In the genomic region with DNA sequence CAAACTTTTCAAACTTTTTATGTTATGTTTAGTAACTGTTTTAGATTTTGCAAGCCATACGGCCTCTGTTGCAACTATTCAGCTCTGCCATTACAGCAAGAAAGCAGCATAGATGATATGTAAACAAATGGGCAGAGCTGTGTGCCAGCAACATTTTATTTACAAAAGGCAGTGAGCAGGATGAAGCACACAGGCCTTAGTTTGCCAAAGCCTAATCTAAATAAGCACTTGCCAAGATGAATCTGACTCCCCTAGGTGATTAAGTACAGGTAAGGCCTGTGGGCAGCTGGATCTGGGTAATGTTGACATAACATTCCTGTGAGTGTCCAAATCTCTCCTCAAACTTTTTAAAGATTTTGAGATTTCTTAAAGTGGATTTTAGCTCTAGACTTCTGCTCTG, we compare ENCODE assay signal across 20 cellular contexts. TPM values are rescaled to one million over a fixed set of nuclear protein-coding genes. Genes with fewer than 3 reads are reported as not detected.
DNase-seq lines count a peak whose midpoint lies in the region; ATAC-seq and TF ChIP-seq lines count a peak whose summit lies in the region.
"Had no signal": no experiment of that assay in that cellular context is flagged by ENCODE, and none has a peak within 500 bp of the region (broad histone marks: within the 10 kb centered on the region; RNA-seq: fewer than 3 reads in every experiment).

No MANE protein-coding gene starts in this region.

- ATAC-seq in left colon (peak; percentile 36), HG03025 (IDR thresholded peaks at IDR 0.05; ENCODE audit: low FRiP score, unreplicated experiment) (no peak), GM21515 (IDR thresholded peaks at IDR 0.05; ENCODE audit: unreplicated experiment) (no peak)
- ATAC-seq: activated CD8-positive, alpha-beta T cell treated with anti-CD3 and anti-CD28 coated beads for 36 hours; stimulated activated naive CD8-positive, alpha-beta T cell treated with anti-CD3 and anti-CD28 coated beads, Interleukin-15, Interleukin-2, amounts not matched to agents 100 U/mL and 50 U/mL, for 24 hours had no signal

- peak overlapping the region; percentile 55 for H3K27ac ChIP-seq in 22Rv1
- H3K27ac ChIP-seq: brain microvascular endothelial cell, esophagus squamous epithelium, uterus had no signal

- H3K4me3 ChIP-seq in LNCaP clone FGC (ENCODE audit: low read depth, low read length), result no peak overlapping the region
- H3K4me3 ChIP-seq: esophagus squamous epithelium, uterus had no signal

- intact Hi-C loops in left colon (cut with DNase I, micrococcal nuclease), result no loop called here

- no peak for TF ChIP-seq CTCF in 22Rv1 (IDR thresholded peaks at IDR 0.05)
- TF ChIP-seq CTCF in LNCaP clone FGC (IDR thresholded peaks at IDR 0.05; ENCODE audit: control insufficient read depth, extremely low read depth, insufficient read depth), result no peak

- DNase-seq in LNCaP clone FGC (ENCODE audit: low read depth), result peak; percentile 96
- peak; percentile 66 for DNase-seq in NCI-H774 (lab: John Stamatoyannopoulos, UW)
- DNase-seq in left colon, result no peak
- no peak for DNase-seq in GM19240 (ENCODE audit: insufficient read length, low spot score)
- DNase-seq in GDM1 (lab: John Stamatoyannopoulos, UW), result no peak
- DNase-seq: activated CD8-positive, alpha-beta T cell treated with anti-CD3 and anti-CD28 coated beads for 36 hours; activated T-cell treated with anti-CD3 and anti-CD28 coated beads, Interleukin-2, amount 50 U/mL, for 48 hours; brain microvascular endothelial cell; esophagus squamous epithelium; HCEC 1CT; NCI-H187; NCI-H82; retina; stimulated activated CD4-positive, alpha-beta T cell treated with anti-CD3 and anti-CD28 coated beads, Interleukin-15, amount 100 ng/mL, for 24 hours; stimulated activated naive CD8-positive, alpha-beta T cell treated with anti-CD3 and anti-CD28 coated beads, Interleukin-15, Interleukin-2, amounts not matched to agents 100 U/mL and 50 U/mL, for 24 hours; SW 1271; uterus had no signal

RNA-seq across cellular contexts. Expression of gene MRPS9, which starts 32.3 kb away (rescaled TPM):
- 10 to 100 TPM; 25.5 to 32.0 TPM for total RNA-seq in left colon

Comparison
In these comparisons a context has a peak if more than half of its experiments do, and no peak if none do; other contexts are left out.
1. DNase-seq: peak in LNCaP clone FGC (single experiment) and NCI-H774 (single experiment); none in left colon (0 of 2), GM19240 (single experiment) and GDM1 (single experiment).